In the genomic region with DNA sequence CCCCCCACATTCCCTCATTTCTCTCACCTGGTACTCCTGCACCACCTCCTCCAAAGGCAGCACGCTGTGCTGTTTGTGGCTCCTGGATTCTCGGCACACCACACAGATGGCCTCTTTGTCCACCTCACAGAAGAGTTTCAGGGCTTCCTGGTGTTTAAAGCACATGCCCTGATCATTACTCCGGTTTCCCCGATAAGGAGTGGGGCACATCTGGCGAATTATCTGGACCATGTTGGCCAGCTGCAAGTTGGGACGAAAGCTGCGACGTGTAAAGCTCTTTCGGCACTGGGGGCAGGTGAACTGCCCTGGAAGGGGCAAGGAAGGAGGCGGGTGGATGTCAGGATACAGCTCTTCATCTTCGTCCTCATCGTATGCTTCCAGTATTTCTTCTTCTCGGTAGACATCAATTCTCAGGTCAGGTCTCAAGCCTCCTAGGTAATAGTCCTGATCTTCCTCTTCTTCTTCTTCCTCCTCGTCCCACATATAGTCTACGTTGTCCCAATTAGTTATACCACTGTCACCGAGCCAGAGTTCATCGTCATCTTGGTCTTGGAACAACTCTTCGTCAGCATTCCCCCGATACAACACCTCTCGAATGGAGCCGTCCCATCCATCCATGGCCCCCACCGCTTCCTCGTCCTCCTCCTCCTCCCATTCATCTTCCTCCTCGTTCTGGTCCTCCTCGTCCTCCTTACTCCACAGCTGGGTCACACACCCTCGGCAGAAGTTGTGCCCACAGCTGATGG, we compare ENCODE assay signal across 1 cellular context.
TF ChIP-seq lines count a peak whose summit lies in the region.

No MANE protein-coding gene starts in this region.

TF ChIP-seq in K562, 482 proteins besides CTCF, POLR2A, EP300 and RAD21:
- TF ChIP-seq ZNF263 (CRISPR knock-in tag; IDR thresholded peaks at IDR 0.05; ENCODE audit: borderline replicate concordance) (peak; percentile 86), OTX1 (CRISPR knock-in tag; IDR thresholded peaks at IDR 0.05) (peak; percentile 8; the same call in 1 of the 2 replicates), ZNF57 (CRISPR knock-in tag; IDR thresholded peaks at IDR 0.05) (no peak), TGIF2 (CRISPR knock-in tag; IDR thresholded peaks at IDR 0.05) (no peak), CBFA2T3 (IDR thresholded peaks at IDR 0.05) (peak; percentile 44; the same call in 1 of the 2 replicates), CBFA2T2 (conservative IDR thresholded peaks at IDR 0.05) (peak; percentile 24), ZSCAN29 (IDR thresholded peaks at IDR 0.05) (peak; percentile 81; the same call in 1 of the 2 replicates), CREB1 (IDR thresholded peaks at IDR 0.05) (no peak), CREB1 (CRISPR knock-in tag; IDR thresholded peaks at IDR 0.05) (0 out of 2 replicates have a peak, but pooled peaks have one; percentile 19), BRCA1 (IDR thresholded peaks at IDR 0.05) (no peak), BRCA1 (CRISPR knock-in tag; IDR thresholded peaks at IDR 0.05) (0 out of 2 replicates have a peak, but pooled peaks have one; percentile 90)
- TF ChIP-seq, protein P1, sequence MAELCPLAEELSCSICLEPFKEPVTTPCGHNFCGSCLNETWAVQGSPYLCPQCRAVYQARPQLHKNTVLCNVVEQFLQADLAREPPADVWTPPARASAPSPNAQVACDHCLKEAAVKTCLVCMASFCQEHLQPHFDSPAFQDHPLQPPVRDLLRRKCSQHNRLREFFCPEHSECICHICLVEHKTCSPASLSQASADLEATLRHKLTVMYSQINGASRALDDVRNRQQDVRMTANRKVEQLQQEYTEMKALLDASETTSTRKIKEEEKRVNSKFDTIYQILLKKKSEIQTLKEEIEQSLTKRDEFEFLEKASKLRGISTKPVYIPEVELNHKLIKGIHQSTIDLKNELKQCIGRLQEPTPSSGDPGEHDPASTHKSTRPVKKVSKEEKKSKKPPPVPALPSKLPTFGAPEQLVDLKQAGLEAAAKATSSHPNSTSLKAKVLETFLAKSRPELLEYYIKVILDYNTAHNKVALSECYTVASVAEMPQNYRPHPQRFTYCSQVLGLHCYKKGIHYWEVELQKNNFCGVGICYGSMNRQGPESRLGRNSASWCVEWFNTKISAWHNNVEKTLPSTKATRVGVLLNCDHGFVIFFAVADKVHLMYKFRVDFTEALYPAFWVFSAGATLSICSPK (IDR thresholded peaks at IDR 0.05; ENCODE audit: borderline replicate concordance) = 0 out of 2 replicates have a peak, but pooled peaks have one; percentile 29
